Comparison of ENCODE assay signal across 16 cellular contexts in genomic region chr4:15851969-15852368, GRCh38.
DNase-seq lines count a peak whose midpoint lies in the region; ATAC-seq, FAIRE-seq and TF ChIP-seq lines count a peak whose summit lies in the region.
"Had no signal": no experiment of that assay in that cellular context is flagged by ENCODE, and none has a peak within 500 bp of the region (broad histone marks: within the 10 kb centered on the region; RNA-seq: fewer than 3 reads in every experiment).

No MANE protein-coding gene starts in this region.

- CTCF ChIA-PET in PC-9 (lab: Charles Lee): no interaction called here

- no peak overlapping the region for H3K4me3 Mint-ChIP-seq in activated CD4-positive, alpha-beta T cell treated with anti-CD3 and anti-CD28 coated beads, Interleukin-2, amount 10 ng/mL, durations not matched to agents 24 days and 14 days
- H3K4me3 Mint-ChIP-seq: CD14-positive monocyte; CD4-positive, alpha-beta memory T cell had no signal

- no peaks in the 10 kb centered on the region for H3F3A ChIP-seq in PC-9 (ENCODE audit: insufficient read depth, low read depth)

- H2AFZ ChIP-seq in keratinocyte (ENCODE audit: control insufficient read depth, low read length): no peak overlapping the region
- H2AFZ ChIP-seq in PC-9: no peak overlapping the region

- intact Hi-C loops in activated CD4-positive, alpha-beta T cell treated with anti-CD3 and anti-CD28 coated beads, Interleukin-2, amount 10 ng/mL, durations not matched to agents 24 days and 14 days (cut with micrococcal nuclease): loop anchor here (1.0 kb wide), 1 partner anchor 24 kb away; no protein-coding TSS in a partner anchor
- intact Hi-C loops in PC-9 (cut with micrococcal nuclease; ENCODE audit: unreplicated experiment): loop anchor here (2.0 kb wide), 1 partner anchor 17 kb away; no protein-coding TSS in a partner anchor

- no peak for TF ChIP-seq POLR2A in suprapubic skin (IDR thresholded peaks at IDR 0.05)

- H3K9ac ChIP-seq in keratinocyte (ENCODE audit: control insufficient read depth, extremely low read depth, insufficient read depth, low read length): no peak overlapping the region
- H3K9ac ChIP-seq: BLaER1 had no signal

- no peak for TF ChIP-seq EP300 in suprapubic skin (IDR thresholded peaks at IDR 0.05)

- ATAC-seq in GM18511 (IDR thresholded peaks at IDR 0.05; ENCODE audit: unreplicated experiment): no peak

- dilution Hi-C loops in keratinocyte (cut with MboI; ENCODE audit: extremely low pct_ligation_motif_present, low sequenced_read_pairs): no loop called here

- H3K27ac ChIP-seq in keratinocyte (ENCODE audit: control insufficient read depth, insufficient read depth, low read length): no peak overlapping the region
- peak overlapping the region; percentile 56 for H3K27ac ChIP-seq in suprapubic skin
- no peak overlapping the region for H3K27ac ChIP-seq in PC-9
- H3K27ac ChIP-seq: 22Rv1, BLaER1 had no signal

- TF ChIP-seq CTCF in keratinocyte (optimal IDR thresholded peaks at IDR 0.05 in 1 of 3, IDR thresholded peaks at IDR 0.05 in 1 of 3, conservative IDR thresholded peaks at IDR 0.05 in 1 of 3; ENCODE audit: extremely low read depth in 1 of 3, insufficient read depth in 2 of 3, low read length in 3 of 3) (no peak), suprapubic skin (IDR thresholded peaks at IDR 0.05) (no peak), PC-9 (conservative IDR thresholded peaks at IDR 0.05) (no peak)

- peaks cover 56% of the 10 kb centered on the region for H3K36me3 Mint-ChIP-seq in activated CD4-positive, alpha-beta T cell treated with anti-CD3 and anti-CD28 coated beads, Interleukin-2, amount 10 ng/mL, durations not matched to agents 24 days and 14 days (ENCODE audit: low read depth)

- 70% methylated on average over 6 of the region's 6 CpGs for WGBS in suprapubic skin

- H3K9me3 ChIP-seq in keratinocyte (ENCODE audit: control insufficient read depth, low read depth, low read length) (no peaks in the 10 kb centered on the region), suprapubic skin (no peaks in the 10 kb centered on the region), PC-9 (ENCODE audit: insufficient read depth, low read depth) (no peaks in the 10 kb centered on the region)
- H3K9me3 ChIP-seq: BLaER1 had no signal

- no peak overlapping the region for H3K27ac Mint-ChIP-seq in activated CD4-positive, alpha-beta T cell treated with anti-CD3 and anti-CD28 coated beads, Interleukin-2, amount 10 ng/mL, durations not matched to agents 24 days and 14 days
- H3K27ac Mint-ChIP-seq: CD4-positive, alpha-beta memory T cell had no signal

- peaks cover 9% of the 10 kb centered on the region for H3K4me1 Mint-ChIP-seq in activated CD4-positive, alpha-beta T cell treated with anti-CD3 and anti-CD28 coated beads, Interleukin-2, amount 10 ng/mL, durations not matched to agents 24 days and 14 days
- H3K4me1 Mint-ChIP-seq: CD14-positive monocyte; CD4-positive, alpha-beta memory T cell had no signal

- peak; percentile 41 for DNase-seq in activated CD4-positive, alpha-beta T cell treated with anti-CD3 and anti-CD28 coated beads, Interleukin-2, amount 10 ng/mL, durations not matched to agents 24 days and 14 days
- no peak for DNase-seq in activated CD4-positive, alpha-beta T cell treated with anti-CD3 and anti-CD28 coated beads for 4 hours
- DNase-seq in keratinocyte (ENCODE audit: low read depth, low spot score) (no peak), suprapubic skin (ENCODE audit: low spot score in 2 of 2) (no peak), NCI-H1105 (lab: John Stamatoyannopoulos, UW) (no peak), PC-9 (no peak)
- DNase-seq: CD4-positive, alpha-beta memory T cell; DMS153; DMS79; GDM1; GOT3; H7 had no signal

- POLR2A ChIA-PET in PC-9 (lab: Charles Lee; ENCODE audit: unreplicated experiment): no interaction called here

- H3K79me2 ChIP-seq in keratinocyte (ENCODE audit: control insufficient read depth, insufficient read depth, low read length) (no peaks in the 10 kb centered on the region), PC-9 (ENCODE audit: low read depth) (no peaks in the 10 kb centered on the region)

- H3K9me1 ChIP-seq in keratinocyte (ENCODE audit: control insufficient read depth, extremely low read depth, insufficient read depth, low read length): no peaks in the 10 kb centered on the region

- H3K27me3 Mint-ChIP-seq in activated CD4-positive, alpha-beta T cell treated with anti-CD3 and anti-CD28 coated beads, Interleukin-2, amount 10 ng/mL, durations not matched to agents 24 days and 14 days: no peaks in the 10 kb centered on the region

- FAIRE-seq in keratinocyte (lab: Jason Lieb, UNC): peak; percentile 48

- H3K36me3 ChIP-seq in keratinocyte (ENCODE audit: control insufficient read depth in 2 of 2, extremely low read depth in 1 of 2, insufficient read depth in 2 of 2, low read length in 2 of 2) (no peaks in the 10 kb centered on the region), suprapubic skin (no peaks in the 10 kb centered on the region), PC-9 (ENCODE audit: low read depth) (no peaks in the 10 kb centered on the region)

- peaks cover 14% of the 10 kb centered on the region for H3K4me1 ChIP-seq in keratinocyte (ENCODE audit: control insufficient read depth, extremely low read depth, insufficient read depth, low read length)
- peaks cover 12% of the 10 kb centered on the region for H3K4me1 ChIP-seq in suprapubic skin
- no peaks in the 10 kb centered on the region for H3K4me1 ChIP-seq in PC-9 (replicated peaks; ENCODE audit: insufficient read depth)
- H3K4me1 ChIP-seq: BLaER1 had no signal

- H3K4me2 ChIP-seq in keratinocyte (ENCODE audit: control insufficient read depth, extremely low read depth, insufficient read depth, low read depth, low read length) (no peak overlapping the region), PC-9 (no peak overlapping the region)
- H3K4me2 ChIP-seq: BLaER1 had no signal

- no peaks in the 10 kb centered on the region for H3K9me2 ChIP-seq in PC-9 (ENCODE audit: insufficient read depth)

- BruUV-seq in PC-9 (replicated peaks; lab: Mats Ljungman, UMichigan): no TSS peak

- H4K20me1 ChIP-seq in keratinocyte (ENCODE audit: control insufficient read depth, extremely low read depth, insufficient read depth, low read length): no peaks in the 10 kb centered on the region
- H4K20me1 ChIP-seq in PC-9 (ENCODE audit: insufficient read depth): no peaks in the 10 kb centered on the region
- H4K20me1 ChIP-seq: BLaER1 had no signal

- H3K4me3 ChIP-seq in keratinocyte (ENCODE audit: control insufficient read depth in 2 of 3, extremely low read depth in 1 of 3, insufficient read depth in 2 of 3, low read depth in 1 of 3, low read length in 3 of 3): no peak overlapping the region
- H3K4me3 ChIP-seq in suprapubic skin: no peak overlapping the region
- H3K4me3 ChIP-seq in PC-9: no peak overlapping the region
- H3K4me3 ChIP-seq: BLaER1 had no signal

- H3K27me3 ChIP-seq in keratinocyte (ENCODE audit: control insufficient read depth, extremely low read depth, insufficient read depth, low read length): no peaks in the 10 kb centered on the region
- H3K27me3 ChIP-seq in suprapubic skin: no peaks in the 10 kb centered on the region
- H3K27me3 ChIP-seq in PC-9 (ENCODE audit: insufficient read depth, low read depth): no peaks in the 10 kb centered on the region
- H3K27me3 ChIP-seq: BLaER1 had no signal

- H3K9me3 Mint-ChIP-seq in activated CD4-positive, alpha-beta T cell treated with anti-CD3 and anti-CD28 coated beads, Interleukin-2, amount 10 ng/mL, durations not matched to agents 24 days and 14 days: no peaks in the 10 kb centered on the region
- H3K9me3 Mint-ChIP-seq: CD4-positive, alpha-beta memory T cell had no signal
